Comparison of ENCODE assay signal across 8 cellular contexts in genomic region chr6:108561309-108561647, GRCh38. TPM values are rescaled to one million over a fixed set of nuclear protein-coding genes. Genes with fewer than 3 reads are reported as not detected.
DNase-seq lines count a peak whose midpoint lies in the region; ATAC-seq and TF ChIP-seq lines count a peak whose summit lies in the region.
"Not testable (repeated sequence)": the region's sequence is repeated elsewhere in the genome, so short reads cannot be mapped to it uniquely, and the experiment has no call there.

No MANE protein-coding gene starts in this region.

- not testable (repeated sequence) for H2BK15ac ChIP-seq in mesendoderm (replicated peaks; ENCODE audit: low read depth)

- TF ChIP-seq CTCF in KMS-11 (conservative IDR thresholded peaks at IDR 0.05; ENCODE audit: low read depth, low read length); heart right ventricle (IDR thresholded peaks at IDR 0.05); psoas muscle (IDR thresholded peaks at IDR 0.05); tibial artery (IDR thresholded peaks at IDR 0.05): not testable (repeated sequence)

- DNase-seq in activated CD4-positive, alpha-beta T cell treated with anti-CD3 and anti-CD28 coated beads, Interleukin-2, amount 10 ng/mL, durations not matched to agents 24 days and 14 days = peak; percentile 61
- not testable (repeated sequence) for DNase-seq in heart right ventricle, mesendoderm, psoas muscle, tibial artery

- H3K27me3 Mint-ChIP-seq in activated CD4-positive, alpha-beta T cell treated with anti-CD3 and anti-CD28 coated beads, Interleukin-2, amount 10 ng/mL, durations not matched to agents 24 days and 14 days = peaks cover 31% of the 10 kb centered on the region

- peak overlapping the region; percentile 86 for H3K18ac ChIP-seq in mesendoderm (ENCODE audit: low read length)

- not testable (repeated sequence) for H4K5ac ChIP-seq in mesendoderm (ENCODE audit: low read length)

- H3K27ac ChIP-seq in BLaER1 (0 out of 2 replicates have a peak overlapping the region, but pooled peaks have one; percentile 33), KMS-11 (peak overlapping the region; percentile 91), duodenal mucosa (ENCODE audit: low read depth, low read length) (peak overlapping the region; percentile 98), heart right ventricle (peak overlapping the region; percentile 96 to 100 (median 99)), psoas muscle (peak overlapping the region; percentile 95), tibial artery (peak overlapping the region; percentile 97 to 99)
- not testable (repeated sequence) for H3K27ac ChIP-seq in mesendoderm (ENCODE audit: low read depth, low read length)

- intact Hi-C loops in activated CD4-positive, alpha-beta T cell treated with anti-CD3 and anti-CD28 coated beads, Interleukin-2, amount 10 ng/mL, durations not matched to agents 24 days and 14 days (cut with micrococcal nuclease) = not testable (repeated sequence)
- intact Hi-C loops in heart right ventricle (cut with DNase I) (loop anchor here in 7 of 10 donors (5.0 to 10.0 kb wide), 5 partner anchors 54 to 221 kb away; no protein-coding TSS in a partner anchor), psoas muscle (cut with DNase I) (loop anchor here (5.0 kb wide), 4 partner anchors 46 to 221 kb away; no protein-coding TSS in a partner anchor), tibial artery (cut with DNase I; ENCODE audit: low total_unique reads) (loop anchor here (10.0 kb wide), 1 partner anchor 134 kb away; no protein-coding TSS in a partner anchor)

- WGBS in heart right ventricle, 2 donors = 0% methylated on average over 11 to 17 of the region's 40 CpGs
- WGBS in mesendoderm (ENCODE audit: extremely low coverage, insufficient coverage, low lambda C conversion rate) = no CpG with 5 or more reads among the region's 40 CpGs
- WGBS in psoas muscle, 3 donors = 0 to 1% methylated on average over 14 to 28 of the region's 40 CpGs; no CpG with 5 or more reads in 1 of the 3 donors

- peaks cover 15% of the 10 kb centered on the region for H3K36me3 Mint-ChIP-seq in activated CD4-positive, alpha-beta T cell treated with anti-CD3 and anti-CD28 coated beads, Interleukin-2, amount 10 ng/mL, durations not matched to agents 24 days and 14 days (ENCODE audit: low read depth)

- peak overlapping the region; percentile 58 for H3K4me3 Mint-ChIP-seq in activated CD4-positive, alpha-beta T cell treated with anti-CD3 and anti-CD28 coated beads, Interleukin-2, amount 10 ng/mL, durations not matched to agents 24 days and 14 days

- not testable (repeated sequence) for H2BK5ac ChIP-seq in mesendoderm (ENCODE audit: low read length)

- peaks cover 59% of the 10 kb centered on the region for H3K4me1 ChIP-seq in BLaER1
- peaks cover 23% of the 10 kb centered on the region for H3K4me1 ChIP-seq in KMS-11 (ENCODE audit: low read depth, poor library complexity, severe bottlenecking)
- H3K4me1 ChIP-seq in duodenal mucosa (ENCODE audit: control insufficient read depth in 1 of 2, insufficient read depth in 2 of 2, low read length in 2 of 2) = peaks cover 36 to 38% of the 10 kb centered on the region in 2 donors
- peaks cover 8 to 57% (median 48%) of the 10 kb centered on the region in 9 donors for H3K4me1 ChIP-seq in heart right ventricle
- not testable (repeated sequence) for H3K4me1 ChIP-seq in mesendoderm (ENCODE audit: control insufficient read depth, low read depth, low read length)
- H3K4me1 ChIP-seq in psoas muscle = peaks cover 41% of the 10 kb centered on the region
- H3K4me1 ChIP-seq in tibial artery = peaks cover 0 to 44% (median 25%) of the 10 kb centered on the region in 4 donors

- peak overlapping the region; percentile 95 for H3K4me2 ChIP-seq in BLaER1
- H3K4me2 ChIP-seq in KMS-11; mesendoderm (ENCODE audit: low read length): not testable (repeated sequence)

- H2AK5ac ChIP-seq in mesendoderm (ENCODE audit: low read length) = not testable (repeated sequence)

- peaks cover 42% of the 10 kb centered on the region for H3K4me1 Mint-ChIP-seq in activated CD4-positive, alpha-beta T cell treated with anti-CD3 and anti-CD28 coated beads, Interleukin-2, amount 10 ng/mL, durations not matched to agents 24 days and 14 days

- not testable (repeated sequence) for H4K8ac ChIP-seq in mesendoderm (ENCODE audit: low read depth, low read length)

- H4K20me1 ChIP-seq in BLaER1 = peaks cover 55% of the 10 kb centered on the region
- peaks cover 16% of the 10 kb centered on the region for H4K20me1 ChIP-seq in KMS-11 (ENCODE audit: insufficient read depth)

- H3K56ac ChIP-seq in mesendoderm (ENCODE audit: low read length) = peak overlapping the region; percentile 38

- H3K27me3 ChIP-seq in BLaER1 = peaks cover 16% of the 10 kb centered on the region; the same call in 1 of the 2 replicates
- not testable (repeated sequence) for H3K27me3 ChIP-seq in KMS-11 (ENCODE audit: insufficient read depth, low read depth); duodenal mucosa (ENCODE audit: control insufficient read depth in 1 of 2, insufficient read depth in 2 of 2, low read length in 2 of 2); heart right ventricle; mesendoderm (ENCODE audit: insufficient read depth, low read length, poor library complexity); psoas muscle (ENCODE audit: insufficient read depth in 3 of 3, low read length in 2 of 3); tibial artery

- not testable (repeated sequence) for ATAC-seq in heart right ventricle, psoas muscle

- H2BK120ac ChIP-seq in mesendoderm (ENCODE audit: low read depth, low read length) = not testable (repeated sequence)

- not testable (repeated sequence) for H3K27ac Mint-ChIP-seq in activated CD4-positive, alpha-beta T cell treated with anti-CD3 and anti-CD28 coated beads, Interleukin-2, amount 10 ng/mL, durations not matched to agents 24 days and 14 days

- peaks cover 11% of the 10 kb centered on the region; the same call in 1 of the 2 replicates for H3K36me3 ChIP-seq in BLaER1
- H3K36me3 ChIP-seq in KMS-11 (ENCODE audit: insufficient read depth); duodenal mucosa (ENCODE audit: control insufficient read depth in 1 of 2, insufficient read depth in 2 of 2, low read length in 2 of 2); heart right ventricle; mesendoderm (ENCODE audit: control insufficient read depth, insufficient read depth, low read length); psoas muscle (ENCODE audit: insufficient read depth in 1 of 2, low read depth in 1 of 2): not testable (repeated sequence)
- H3K36me3 ChIP-seq in tibial artery = peaks cover 0 to 14% (median 6%) of the 10 kb centered on the region in 3 donors

- not testable (repeated sequence) for H3K4ac ChIP-seq in mesendoderm (ENCODE audit: low read depth, low read length)

- H3K79me2 ChIP-seq in KMS-11 (ENCODE audit: insufficient read depth, low read depth) (peaks cover 49% of the 10 kb centered on the region), mesendoderm (ENCODE audit: control insufficient read depth, insufficient read depth, low read length) (peaks cover 21% of the 10 kb centered on the region)

- H3K9ac ChIP-seq in BLaER1 (peak overlapping the region; percentile 90), KMS-11 (peak overlapping the region; percentile 94; the same call in 1 of the 2 replicates), duodenal mucosa (ENCODE audit: low read depth in 1 of 2, low read length in 2 of 2) (peak overlapping the region; percentile 85 to 90), mesendoderm (ENCODE audit: low read length) (peak overlapping the region; percentile 91)

- H3K9me3 ChIP-seq in BLaER1; duodenal mucosa (ENCODE audit: control insufficient read depth in 1 of 2, low read length in 2 of 2); heart right ventricle; psoas muscle; tibial artery: not testable (repeated sequence)

- H3K79me1 ChIP-seq in mesendoderm (ENCODE audit: low read length) = peaks cover 10% of the 10 kb centered on the region

- not testable (repeated sequence) for H3K23ac ChIP-seq in mesendoderm (ENCODE audit: low read length)

- H2AFZ ChIP-seq in KMS-11 (ENCODE audit: low read depth) = not testable (repeated sequence)

- H3K9me3 Mint-ChIP-seq in activated CD4-positive, alpha-beta T cell treated with anti-CD3 and anti-CD28 coated beads, Interleukin-2, amount 10 ng/mL, durations not matched to agents 24 days and 14 days = not testable (repeated sequence)

- H3K4me3 ChIP-seq in BLaER1 (peak overlapping the region; percentile 93), duodenal mucosa (ENCODE audit: low read depth in 1 of 2, low read length in 2 of 2) (peak overlapping the region; percentile 85 to 91), heart right ventricle (peak overlapping the region; percentile 75 to 97 (median 93)), psoas muscle (peak overlapping the region; percentile 76), tibial artery (peak overlapping the region; percentile 86 to 97)
- not testable (repeated sequence) for H3K4me3 ChIP-seq in KMS-11 (IDR thresholded peaks at IDR 0.05; ENCODE audit: insufficient read depth, low read depth, low read length); mesendoderm (ENCODE audit: low read length)

RNA-seq across cellular contexts. Expression of gene FOXO3, which starts 0.6 kb away (rescaled TPM):
- total RNA-seq in activated CD4-positive, alpha-beta T cell treated with anti-CD3 and anti-CD28 coated beads, Interleukin-2, amount 10 ng/mL, durations not matched to agents 24 days and 14 days = 5.9 TPM in 2 replicates
- total RNA-seq in heart right ventricle = 10 to 100 TPM; 29.4 to 52.6 (median 37.7) TPM
- polyA plus RNA-seq in heart right ventricle = 10 to 100 TPM; 16.8 to 19.3 TPM
- polyA plus RNA-seq in mesendoderm (2013, experiment 1 of 2) = 14.4 TPM
- polyA plus RNA-seq in mesendoderm (2013, experiment 2 of 2) = 14.2 TPM
- 100 to 1,000 TPM in 3 of 4 donors, 10 to 100 TPM in 1; 28.3 to 160 (median 144) TPM for total RNA-seq in psoas muscle
- 10 to 100 TPM; 20.6 to 76.5 (median 35.8) TPM for polyA plus RNA-seq in psoas muscle
